ENCODE assay signal across 14 cellular contexts in the genomic region with DNA sequence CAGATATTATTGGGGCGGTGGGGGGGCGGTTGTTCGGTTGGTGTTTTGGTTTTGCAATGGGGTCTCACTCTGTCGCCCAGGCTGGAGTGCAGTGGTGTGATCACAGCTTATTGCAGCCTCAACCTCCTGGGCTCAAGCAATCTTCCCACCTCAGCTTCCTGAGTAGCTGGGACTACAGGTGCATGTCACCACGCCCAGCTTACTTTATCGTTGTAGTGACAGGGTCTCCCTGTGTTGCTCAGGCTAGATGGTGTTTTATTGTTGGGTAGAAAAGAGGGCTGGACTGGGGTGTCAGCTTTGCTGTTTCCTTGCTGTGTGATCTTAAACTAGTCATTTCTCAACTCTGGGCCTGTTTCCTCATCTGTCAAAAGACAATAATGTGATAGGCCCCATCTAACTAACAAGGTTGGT. TPM values are rescaled to one million over a fixed set of nuclear protein-coding genes. Genes with fewer than 3 reads are reported as not detected.
DNase-seq lines count a peak whose midpoint lies in the region; ATAC-seq, FAIRE-seq and TF ChIP-seq lines count a peak whose summit lies in the region.
"Had no signal": no experiment of that assay in that cellular context is flagged by ENCODE, and none has a peak within 500 bp of the region (broad histone marks: within the 10 kb centered on the region; RNA-seq: fewer than 3 reads in every experiment).

No MANE protein-coding gene starts in this region.

- H3K27me3 Mint-ChIP-seq in CD8-positive, alpha-beta memory T cell: no peaks in the 10 kb centered on the region
- H3K27me3 Mint-ChIP-seq in activated B cell treated with CpG ODN at 0.5 μM for 24 hours: no peaks in the 10 kb centered on the region
- no peaks in the 10 kb centered on the region for H3K27me3 Mint-ChIP-seq in naive thymus-derived CD4-positive, alpha-beta T cell

- FAIRE-seq in HTR-8/SVneo (lab: Jason Lieb, UNC): no peak
- FAIRE-seq: pancreas had no signal

- peak overlapping the region; percentile 11 for H3K4me3 ChIP-seq in CD8-positive, alpha-beta memory T cell (ENCODE audit: low read length)
- no peak overlapping the region for H3K4me3 ChIP-seq in KMS-11 (IDR thresholded peaks at IDR 0.05; ENCODE audit: insufficient read depth, low read depth, low read length)
- H3K4me3 ChIP-seq in naive thymus-derived CD4-positive, alpha-beta T cell (ENCODE audit: low read length): no peak overlapping the region
- H3K4me3 ChIP-seq: pancreas had no signal

- no peak for TF ChIP-seq CTCF in KMS-11 (conservative IDR thresholded peaks at IDR 0.05; ENCODE audit: low read depth, low read length)
- no peak for TF ChIP-seq CTCF in activated B cell treated with CpG ODN at 0.5 μM for 24 hours (IDR thresholded peaks at IDR 0.05)

- peak overlapping the region; percentile 57 for H3K4me2 ChIP-seq in KMS-11

- H3K27ac Mint-ChIP-seq in CD8-positive, alpha-beta memory T cell: peak overlapping the region; percentile 85 to 97 (median 94)
- H3K27ac Mint-ChIP-seq in activated B cell treated with CpG ODN at 0.5 μM for 24 hours: peak overlapping the region; percentile 92
- H3K27ac Mint-ChIP-seq in naive thymus-derived CD4-positive, alpha-beta T cell: peak overlapping the region; percentile 89 to 96 (median 92)

- H3K36me3 Mint-ChIP-seq in CD8-positive, alpha-beta memory T cell: no peaks in the 10 kb centered on the region
- no peaks in the 10 kb centered on the region for H3K36me3 Mint-ChIP-seq in activated B cell treated with CpG ODN at 0.5 μM for 24 hours (ENCODE audit: low read depth)
- H3K36me3 Mint-ChIP-seq in naive thymus-derived CD4-positive, alpha-beta T cell: no peaks in the 10 kb centered on the region

- no peaks in the 10 kb centered on the region for H3K9me3 Mint-ChIP-seq in CD8-positive, alpha-beta memory T cell
- no peaks in the 10 kb centered on the region for H3K9me3 Mint-ChIP-seq in activated B cell treated with CpG ODN at 0.5 μM for 24 hours
- no peaks in the 10 kb centered on the region for H3K9me3 Mint-ChIP-seq in naive thymus-derived CD4-positive, alpha-beta T cell

- H3K9ac ChIP-seq in KMS-11: peak overlapping the region; percentile 47; the same call in 1 of the 2 replicates

- no peaks in the 10 kb centered on the region for H3K9me3 ChIP-seq in CD8-positive, alpha-beta memory T cell (ENCODE audit: low read length)
- no peaks in the 10 kb centered on the region for H3K9me3 ChIP-seq in naive thymus-derived CD4-positive, alpha-beta T cell (ENCODE audit: control insufficient read depth in 2 of 3, low read length in 3 of 3)
- H3K9me3 ChIP-seq: pancreas had no signal

- intact Hi-C loops in activated B cell treated with CpG ODN at 0.5 μM for 24 hours (cut with micrococcal nuclease): loop anchor here (1.0 kb wide), 3 partner anchors 17 to 65 kb away; no protein-coding TSS in a partner anchor
- intact Hi-C loops in naive thymus-derived CD4-positive, alpha-beta T cell (cut with micrococcal nuclease): loop anchor here in 1 of 2 donors (1.0 kb wide), 4 partner anchors 17 to 65 kb away; no protein-coding TSS in a partner anchor

- H3K4me1 ChIP-seq in CD8-positive, alpha-beta memory T cell (ENCODE audit: insufficient read depth, low read length): peaks cover 49% of the 10 kb centered on the region
- peaks cover 65% of the 10 kb centered on the region for H3K4me1 ChIP-seq in KMS-11 (ENCODE audit: low read depth, poor library complexity, severe bottlenecking)
- H3K4me1 ChIP-seq in naive thymus-derived CD4-positive, alpha-beta T cell (ENCODE audit: control insufficient read depth in 2 of 2, insufficient read depth in 2 of 2, low read length in 2 of 2): peaks cover 36 to 38% of the 10 kb centered on the region in 2 donors

- ATAC-seq in activated B cell treated with CpG ODN at 0.5 μM for 24 hours (ENCODE audit: low read depth): peak; percentile 50
- peak; percentile 56 for ATAC-seq in naive thymus-derived CD4-positive, alpha-beta T cell
- ATAC-seq in esophagus mucosa: no peak
- no peak for ATAC-seq in GM21786 (IDR thresholded peaks at IDR 0.05; ENCODE audit: unreplicated experiment)
- ATAC-seq: pancreas, SK-N-SH treated with all-trans-retinoic acid at 6 μM for 48 hours had no signal

- H3K4me1 Mint-ChIP-seq in CD8-positive, alpha-beta memory T cell: peaks cover 43 to 59% (median 53%) of the 10 kb centered on the region in 3 donors
- H3K4me1 Mint-ChIP-seq in activated B cell treated with CpG ODN at 0.5 μM for 24 hours: peaks cover 61% of the 10 kb centered on the region
- peaks cover 28 to 58% (median 46%) of the 10 kb centered on the region in 7 donors for H3K4me1 Mint-ChIP-seq in naive thymus-derived CD4-positive, alpha-beta T cell

- H3K27me3 ChIP-seq in CD8-positive, alpha-beta memory T cell (ENCODE audit: insufficient read depth, low read length, poor library complexity, severe bottlenecking): no peaks in the 10 kb centered on the region
- no peaks in the 10 kb centered on the region for H3K27me3 ChIP-seq in KMS-11 (ENCODE audit: insufficient read depth, low read depth)
- H3K27me3 ChIP-seq in naive thymus-derived CD4-positive, alpha-beta T cell (ENCODE audit: control insufficient read depth in 2 of 2, insufficient read depth in 2 of 2, low read length in 2 of 2): no peaks in the 10 kb centered on the region
- H3K27me3 ChIP-seq: brain microvascular endothelial cell, pancreas had no signal

- CTCF ChIA-PET in CD8-positive, alpha-beta memory T cell (lab: Charles Lee): interaction anchor here (0.6 to 2.2 kb wide), 8 partner anchors 43 to 105 kb away, joined by 3 to 16 read pairs (median 3); no protein-coding TSS in a partner anchor
- CTCF ChIA-PET in activated B cell treated with CpG ODN at 0.5 μM for 24 hours (lab: Charles Lee): interaction anchor here (0.8 to 2.9 kb wide), 4 partner anchors 30 to 104 kb away, joined by 3 to 14 read pairs (median 3); no protein-coding TSS in a partner anchor
- CTCF ChIA-PET in naive thymus-derived CD4-positive, alpha-beta T cell (lab: Charles Lee): interaction anchor here (0.9 to 2.9 kb wide), 4 partner anchors 28 to 104 kb away, joined by 3 to 13 read pairs (median 4); no protein-coding TSS in a partner anchor

- H3K79me2 ChIP-seq in KMS-11 (ENCODE audit: insufficient read depth, low read depth): no peaks in the 10 kb centered on the region

- H3K36me3 ChIP-seq in CD8-positive, alpha-beta memory T cell (ENCODE audit: insufficient read depth, low read length): no peaks in the 10 kb centered on the region
- H3K36me3 ChIP-seq in KMS-11 (ENCODE audit: insufficient read depth): no peaks in the 10 kb centered on the region
- H3K36me3 ChIP-seq in naive thymus-derived CD4-positive, alpha-beta T cell (ENCODE audit: control insufficient read depth in 2 of 3, insufficient read depth in 3 of 3, low read length in 3 of 3): no peaks in the 10 kb centered on the region
- H3K36me3 ChIP-seq: brain microvascular endothelial cell, pancreas had no signal

- POLR2A ChIA-PET in CD8-positive, alpha-beta memory T cell (lab: Charles Lee): interaction anchor here (1.0 to 2.3 kb wide), 6 partner anchors 19 to 74 kb away, joined by 3 to 7 read pairs (median 4); no protein-coding TSS in a partner anchor
- POLR2A ChIA-PET in activated B cell treated with CpG ODN at 0.5 μM for 24 hours (lab: Charles Lee): interaction anchor here (0.5 to 2.7 kb wide), 14 partner anchors 10 to 250 kb away, joined by 3 to 27 read pairs (median 4); a partner anchor contains a TSS
- POLR2A ChIA-PET in naive thymus-derived CD4-positive, alpha-beta T cell (lab: Charles Lee): interaction anchor here (0.7 to 2.8 kb wide), 13 partner anchors 12 to 78 kb away, joined by 3 to 18 read pairs (median 6); a partner anchor contains a TSS

- peak overlapping the region; percentile 29 to 71 (median 61) for H3K4me3 Mint-ChIP-seq in CD8-positive, alpha-beta memory T cell
- peak overlapping the region; percentile 42 for H3K4me3 Mint-ChIP-seq in activated B cell treated with CpG ODN at 0.5 μM for 24 hours
- H3K4me3 Mint-ChIP-seq in naive thymus-derived CD4-positive, alpha-beta T cell: peak overlapping the region; percentile 57 to 77 (median 70)

- peak overlapping the region; percentile 58 for H2AFZ ChIP-seq in KMS-11 (ENCODE audit: low read depth)

- no peaks in the 10 kb centered on the region for H4K20me1 ChIP-seq in KMS-11 (ENCODE audit: insufficient read depth)

- peak in 3 of 5 donors; percentile 16 to 62 (median 54) for DNase-seq in CD8-positive, alpha-beta memory T cell
- DNase-seq in activated B cell treated with CpG ODN at 0.5 μM for 24 hours (no peak), HTR-8/SVneo (ENCODE audit: insufficient read length, low spot score) (no peak), amygdala (lab: John Stamatoyannopoulos, UW) (no peak)
- peak in 4 of 9 donors; percentile 17 to 46 (median 36) for DNase-seq in naive thymus-derived CD4-positive, alpha-beta T cell
- DNase-seq: brain microvascular endothelial cell, DMS 273 treated with DMSO at 0.1 percent for 48 hours, NCI-H510A, pancreas had no signal

- peak overlapping the region; percentile 45 for H3K27ac ChIP-seq in CD8-positive, alpha-beta memory T cell (ENCODE audit: low read depth, low read length)
- H3K27ac ChIP-seq in KMS-11: peak overlapping the region; percentile 91
- H3K27ac ChIP-seq in naive thymus-derived CD4-positive, alpha-beta T cell (ENCODE audit: low read depth, low read length): peak overlapping the region; percentile 67
- H3K27ac ChIP-seq: brain microvascular endothelial cell, epithelial cell of prostate, pancreas had no signal

RNA-seq across cellular contexts. Expression of a gene that starts 17.5 kb away (rescaled TPM):
- total RNA-seq in CD8-positive, alpha-beta memory T cell: 100 to 1,000 TPM; 680 to 684 TPM
- polyA plus RNA-seq in CD8-positive, alpha-beta memory T cell: 425 TPM
- total RNA-seq in activated B cell treated with CpG ODN at 0.5 μM for 24 hours: 714 and 755 TPM in 2 replicates
- 100 to 1,000 TPM; 650 to 900 (median 803) TPM for total RNA-seq in naive thymus-derived CD4-positive, alpha-beta T cell
- polyA plus RNA-seq in naive thymus-derived CD4-positive, alpha-beta T cell: 100 to 1,000 TPM in 1 of 2 donors, 10 to 100 TPM in 1; 95.5 to 501 TPM
- total RNA-seq in esophagus mucosa: 487 TPM

Comparison
In these comparisons a context has a peak if more than half of its experiments do, and no peak if none do; other contexts are left out.
1. DNase-seq: peak in CD8-positive, alpha-beta memory T cell (3 of 5); none in activated B cell treated with CpG ODN at 0.5 μM for 24 hours (single experiment), HTR-8/SVneo (single experiment) and amygdala (0 of 56).
2. ATAC-seq: peak in activated B cell treated with CpG ODN at 0.5 μM for 24 hours (single experiment) and naive thymus-derived CD4-positive, alpha-beta T cell (single experiment); none in esophagus mucosa (single experiment) and GM21786 (single experiment).
3. Peak in every context shown above with its lines, with median percentiles within 50 percentile points of each other: H3K27ac ChIP-seq, H3K27ac Mint-ChIP-seq and H3K4me3 Mint-ChIP-seq.